8 cellular contexts compared by ENCODE assay signal in the genomic region with DNA sequence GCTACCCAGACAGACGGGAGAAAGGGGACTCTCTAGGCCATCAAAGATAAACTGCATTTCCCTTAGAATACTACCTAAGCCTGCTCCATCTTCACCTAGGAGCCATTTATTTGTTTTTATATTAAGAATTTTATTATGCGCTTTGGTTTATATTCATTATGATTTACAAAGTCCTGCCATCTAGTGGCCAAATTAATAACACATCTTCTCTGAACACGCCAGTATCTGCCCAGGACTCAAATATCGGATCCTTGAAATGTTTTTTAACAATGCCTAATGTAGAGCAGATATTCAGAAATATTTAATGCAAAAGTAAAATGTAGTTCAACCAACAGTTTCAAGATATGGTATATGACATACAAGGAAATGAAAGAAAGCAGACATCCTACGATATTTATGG. TPM values are rescaled to one million over a fixed set of nuclear protein-coding genes. Genes with fewer than 3 reads are reported as not detected.
DNase-seq lines count a peak whose midpoint lies in the region; ATAC-seq and TF ChIP-seq lines count a peak whose summit lies in the region.

No MANE protein-coding gene starts in this region.

- H3K9me3 ChIP-seq in DND-41 (ENCODE audit: insufficient read depth, low read length, severe bottlenecking) (no peaks in the 10 kb centered on the region), WERI-Rb-1 (ENCODE audit: severe bottlenecking) (no peaks in the 10 kb centered on the region)

- DNase-seq in DND-41 (no peak), WERI-Rb-1 (no peak), kidney glomerular epithelial cell (lab: John Stamatoyannopoulos, UW) (peak; percentile 1), NCI-H2029 (lab: John Stamatoyannopoulos, UW) (no peak), HK-2 (ENCODE audit: unreplicated experiment) (no peak), cerebellum (ENCODE audit: low spot score) (no peak)
- no peak for DNase-seq in activated naive CD4-positive, alpha-beta T cell treated with anti-CD3 and anti-CD28 coated beads, Interleukin-2, amount 10 ng/mL, durations not matched to agents 7 days and 5 days

- H3K4me3 ChIP-seq in DND-41 (ENCODE audit: low read depth in 1 of 2, low read length in 2 of 2) = no peak overlapping the region
- no peak overlapping the region for H3K4me3 ChIP-seq in WERI-Rb-1 (ENCODE audit: low read depth, low read length)

- no peak overlapping the region for H3K4me2 ChIP-seq in DND-41 (ENCODE audit: insufficient read depth, low read length)

- H3K9me3 Mint-ChIP-seq in activated naive CD4-positive, alpha-beta T cell treated with anti-CD3 and anti-CD28 coated beads, Interleukin-2, amount 10 ng/mL, durations not matched to agents 7 days and 5 days = no peaks in the 10 kb centered on the region

- peak; percentile 67 for ATAC-seq in DND-41 (ENCODE audit: insufficient read depth, low read depth)

- H3K27ac ChIP-seq in DND-41 (ENCODE audit: low read length) = no peak overlapping the region
- H3K27ac ChIP-seq in WERI-Rb-1 = no peak overlapping the region

- no peaks in the 10 kb centered on the region for H3K79me2 ChIP-seq in DND-41 (ENCODE audit: insufficient read depth, low read length)

- H3K4me1 Mint-ChIP-seq in activated naive CD4-positive, alpha-beta T cell treated with anti-CD3 and anti-CD28 coated beads, Interleukin-2, amount 10 ng/mL, durations not matched to agents 7 days and 5 days = peaks cover 4% of the 10 kb centered on the region

- peak; percentile 61 for TF ChIP-seq CTCF in DND-41 (IDR thresholded peaks at IDR 0.05; ENCODE audit: borderline replicate concordance, extremely low read depth, low read length, poor library complexity, severe bottlenecking)
- TF ChIP-seq CTCF in WERI-Rb-1 (IDR thresholded peaks at IDR 0.05; ENCODE audit: low read depth, low read length) = 0 out of 2 replicates have a peak, but pooled peaks have one; percentile 3

- TF ChIP-seq EP300 in Ishikawa (IDR thresholded peaks at IDR 0.05; ENCODE audit: borderline replicate concordance) = no peak

- no peaks in the 10 kb centered on the region for H4K20me1 ChIP-seq in DND-41 (ENCODE audit: insufficient read depth, low read length)

- H3K36me3 Mint-ChIP-seq in activated naive CD4-positive, alpha-beta T cell treated with anti-CD3 and anti-CD28 coated beads, Interleukin-2, amount 10 ng/mL, durations not matched to agents 7 days and 5 days = no peaks in the 10 kb centered on the region

- CTCF ChIA-PET in activated naive CD4-positive, alpha-beta T cell treated with anti-CD3 and anti-CD28 coated beads, Interleukin-2, amount 10 ng/mL, durations not matched to agents 7 days and 5 days (lab: Charles Lee) = interaction anchor here (1.0 to 2.8 kb wide), 11 partner anchors 9 to 273 kb away, joined by 3 to 20 read pairs (median 4); no protein-coding TSS in a partner anchor

- H3K36me3 ChIP-seq in DND-41 (ENCODE audit: insufficient read depth, low read length) (no peaks in the 10 kb centered on the region), WERI-Rb-1 (no peaks in the 10 kb centered on the region)

- H3K27me3 ChIP-seq in DND-41 (ENCODE audit: insufficient read depth, low read length, poor library complexity) (no peaks in the 10 kb centered on the region), WERI-Rb-1 (ENCODE audit: insufficient read depth, low read depth, severe bottlenecking) (peaks cover 83% of the 10 kb centered on the region)

- H3K4me1 ChIP-seq in DND-41 (ENCODE audit: insufficient read depth, low read length) = no peaks in the 10 kb centered on the region

- H3K9ac ChIP-seq in DND-41 (ENCODE audit: low read depth, low read length) = no peak overlapping the region

- H3K4me3 Mint-ChIP-seq in activated naive CD4-positive, alpha-beta T cell treated with anti-CD3 and anti-CD28 coated beads, Interleukin-2, amount 10 ng/mL, durations not matched to agents 7 days and 5 days = no peak overlapping the region

- H3K27ac Mint-ChIP-seq in activated naive CD4-positive, alpha-beta T cell treated with anti-CD3 and anti-CD28 coated beads, Interleukin-2, amount 10 ng/mL, durations not matched to agents 7 days and 5 days = no peak overlapping the region

- no peak overlapping the region for H2AFZ ChIP-seq in DND-41 (ENCODE audit: low read depth, low read length)

- peak; percentile 35; the same call in 1 of the 2 replicates for TF ChIP-seq RAD21 in Ishikawa (IDR thresholded peaks at IDR 0.05; ENCODE audit: low read depth)

- peaks cover 9% of the 10 kb centered on the region for H3K27me3 Mint-ChIP-seq in activated naive CD4-positive, alpha-beta T cell treated with anti-CD3 and anti-CD28 coated beads, Interleukin-2, amount 10 ng/mL, durations not matched to agents 7 days and 5 days

TF ChIP-seq in Ishikawa, 13 proteins besides CTCF, POLR2A, EP300 and RAD21:
- TF ChIP-seq EGR1 (IDR thresholded peaks at IDR 0.05) (no peak), TAF1 (IDR thresholded peaks at IDR 0.05; ENCODE audit: low read depth) (no peak), CEBPB (IDR thresholded peaks at IDR 0.05) (no peak), ZBTB7A (IDR thresholded peaks at IDR 0.05; ENCODE audit: low read depth) (no peak), CREB1 (IDR thresholded peaks at IDR 0.05; ENCODE audit: low read depth) (no peak)
- TF ChIP-seq, protein P1, sequence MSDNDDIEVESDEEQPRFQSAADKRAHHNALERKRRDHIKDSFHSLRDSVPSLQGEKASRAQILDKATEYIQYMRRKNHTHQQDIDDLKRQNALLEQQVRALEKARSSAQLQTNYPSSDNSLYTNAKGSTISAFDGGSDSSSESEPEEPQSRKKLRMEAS (IDR thresholded peaks at IDR 0.05) = no peak

RNA-seq across cellular contexts. Expression of a gene that starts 20.8 kb away (rescaled TPM):
- total RNA-seq in cerebellum = 10.1 TPM
